8 cellular contexts compared by ENCODE assay signal in genomic region chr19:53132231-53132991, GRCh38. TPM values are rescaled to one million over a fixed set of nuclear protein-coding genes. Genes with fewer than 3 reads are reported as not detected.
A peak's percentile ranks its signal among the peaks of the same experiment; 100 is the strongest.
DNase-seq lines count a peak whose midpoint lies in the region; ATAC-seq and TF ChIP-seq lines count a peak whose summit lies in the region.

ZNF415 (minus strand) TSS chr19:53132910; CDS start chr19:53122676, 10,234 bp downstream.

- peak within 1 kb of the TSS; percentile 99 for H2AFZ ChIP-seq in H9 (ENCODE audit: low read length)

- H3K79me1 ChIP-seq in H9 (ENCODE audit: insufficient read depth, low read depth, low read length, poor library complexity, severe bottlenecking) = no peaks in the 10 kb centered on the region

- peak within 1 kb of the TSS; percentile 79 for H3K4me2 ChIP-seq in H9 (ENCODE audit: insufficient read depth, insufficient read length, low read length)

- H2BK120ac ChIP-seq in H9 (ENCODE audit: low read depth, low read length, poor library complexity, severe bottlenecking) = no peak within 1 kb of the TSS

- no peak within 1 kb of the TSS for H3K27ac ChIP-seq in H9 (ENCODE audit: insufficient read length, low read depth, low read length)
- no peak within 1 kb of the TSS for H3K27ac ChIP-seq in brain microvascular endothelial cell
- H3K27ac ChIP-seq in iPS DF 6.9 (ENCODE audit: low read length) = no peak within 1 kb of the TSS
- H3K27ac ChIP-seq in psoas muscle = peak within 1 kb of the TSS; percentile 88
- peak within 1 kb of the TSS; percentile 48 for H3K27ac ChIP-seq in vagina

- no peak within 1 kb of the TSS for H2BK12ac ChIP-seq in H9 (ENCODE audit: insufficient read length, low read depth, low read length)

- no peaks in the 10 kb centered on the region for H3K9me3 ChIP-seq in H9 (ENCODE audit: control insufficient read depth, low read depth, low read length)
- H3K9me3 ChIP-seq in iPS DF 6.9 (ENCODE audit: control insufficient read depth, insufficient read depth, low read length) = no peaks in the 10 kb centered on the region
- H3K9me3 ChIP-seq in psoas muscle = no peaks in the 10 kb centered on the region
- H3K9me3 ChIP-seq in vagina = no peaks in the 10 kb centered on the region

- H3K27me3 ChIP-seq in H9 (ENCODE audit: insufficient read depth, low read length) (no peaks in the 10 kb centered on the region), brain microvascular endothelial cell (replicated peaks) (no peaks in the 10 kb centered on the region), iPS DF 6.9 (ENCODE audit: control insufficient read depth, insufficient read depth, low read length) (no peaks in the 10 kb centered on the region; the same call in 1 of the 2 replicates), psoas muscle (ENCODE audit: insufficient read depth in 3 of 3, low read length in 2 of 3) (no peaks in the 10 kb centered on the region), vagina (no peaks in the 10 kb centered on the region)

- no peak within 1 kb of the TSS for H2BK15ac ChIP-seq in H9 (ENCODE audit: low read depth, low read length)

- peaks cover 4 to 17% (median 5%) of the 10 kb centered on the region in 3 experiments; a peak in 6 of 7 replicates for H3K36me3 Mint-ChIP-seq in H9 (ENCODE audit: insufficient read depth in 1 of 3, low read depth in 3 of 3)

- intact Hi-C loops in psoas muscle (cut with DNase I) (loop anchor here in 1 of 2 donors (2.0 kb wide), 1 partner anchor 26 kb away; the partner anchor contains the start of gene ZNF347), vagina (cut with DNase I) (no loop called here)

- no peak within 1 kb of the TSS for H3K18ac ChIP-seq in H9 (ENCODE audit: insufficient read length, low read depth, low read length)

- H3T11ph ChIP-seq in H9 (ENCODE audit: low read length) = no peak within 1 kb of the TSS

- no peak within 1 kb of the TSS for H3K4ac ChIP-seq in H9 (ENCODE audit: low read depth, low read length)

- peaks cover 11% of the 10 kb centered on the region for H3K23me2 ChIP-seq in H9 (ENCODE audit: insufficient read length, low read depth, low read length, poor library complexity, severe bottlenecking)

- peak within 1 kb of the TSS; percentile 34 for H3K9ac ChIP-seq in H9 (ENCODE audit: extremely low read depth, insufficient read length, low read length)

- no peak within 1 kb of the TSS for H4K91ac ChIP-seq in H9 (ENCODE audit: insufficient read length, low read depth, low read length)

- no peak within 1 kb of the TSS for H2BK20ac ChIP-seq in H9 (ENCODE audit: low read depth, low read length, poor library complexity, severe bottlenecking)

- H4K20me1 ChIP-seq in H9 (ENCODE audit: control insufficient read depth, insufficient read depth, insufficient read length) = no peaks in the 10 kb centered on the region

- TF ChIP-seq POLR2A in vagina (IDR thresholded peaks at IDR 0.05) = no peak

- peak within 1 kb of the TSS; percentile 80 to 85 for H3K4me3 Mint-ChIP-seq in H9

- in situ Hi-C loops in brain microvascular endothelial cell (cut with HindIII; ENCODE audit: low pct_ligation_motif_present, low sequenced_read_pairs) = no loop called here

- H2AK5ac ChIP-seq in H9 (ENCODE audit: insufficient read length, low read length) = no peak within 1 kb of the TSS

- H3K9me3 Mint-ChIP-seq in H9 = peaks cover 4% of the 10 kb centered on the region in 2 experiments; a peak in 3 of 5 replicates

- peak within 1 kb of the TSS in 1 of 3 experiments; percentile 89; a peak in 2 of 7 replicates for H3K27ac Mint-ChIP-seq in H9

- H3K79me2 ChIP-seq in H9 (ENCODE audit: insufficient read depth, low read length) = no peaks in the 10 kb centered on the region

- no CpG with 5 or more reads among the region's 51 CpGs for WGBS in H9 (ENCODE audit: extremely low coverage, insufficient read length, low lambda C conversion rate)
- WGBS in iPS DF 6.9 (ENCODE audit: insufficient coverage, insufficient read length) = no CpG with 5 or more reads among the region's 51 CpGs
- WGBS in psoas muscle, 3 donors = 0 to 1% (median 1%) methylated on average over 50 to 51 of the region's 51 CpGs

- no peak within 1 kb of the TSS; the same call in 1 of the 2 replicates for H3K14ac ChIP-seq in H9 (ENCODE audit: insufficient read depth, low read length)

- DNase-seq in H9 = peak; percentile 88
- peak; percentile 64 for DNase-seq in SK-N-DZ (ENCODE audit: low spot score)
- peak; percentile 74 for DNase-seq in brain microvascular endothelial cell
- DNase-seq in iPS DF 6.9 (ENCODE audit: low read depth, low spot score) = peak; percentile 45
- peak; percentile 87 to 89 for DNase-seq in psoas muscle
- no peak for DNase-seq in vagina (ENCODE audit: extremely low spot score in 2 of 2)
- no peak for DNase-seq in NCI-H1436 (lab: John Stamatoyannopoulos, UW)

- peaks cover 6% of the 10 kb centered on the region; the same call in 1 of the 2 replicates for H3K4me1 ChIP-seq in H9 (ENCODE audit: insufficient read depth, low read length)
- H3K4me1 ChIP-seq in iPS DF 6.9 (ENCODE audit: control insufficient read depth, insufficient read depth, low read length) = peaks cover 2% of the 10 kb centered on the region; the same call in 1 of the 2 replicates
- peaks cover 5% of the 10 kb centered on the region for H3K4me1 ChIP-seq in psoas muscle
- H3K4me1 ChIP-seq in vagina = peaks cover 24% of the 10 kb centered on the region

- no peak within 1 kb of the TSS for H3K56ac ChIP-seq in H9 (ENCODE audit: insufficient read length, low read depth, low read length)

- ATAC-seq in psoas muscle (peak; percentile 81 to 94 (median 90)), HG03469 (IDR thresholded peaks at IDR 0.05; ENCODE audit: unreplicated experiment) (no peak)

- H3K23ac ChIP-seq in H9 (ENCODE audit: insufficient read length, low read depth, low read length) = no peak within 1 kb of the TSS

- H2BK5ac ChIP-seq in H9 (ENCODE audit: insufficient read length, low read length) = no peak within 1 kb of the TSS

- H3K36me3 ChIP-seq in brain microvascular endothelial cell (replicated peaks) (no peaks in the 10 kb centered on the region), iPS DF 6.9 (ENCODE audit: control insufficient read depth, insufficient read depth, low read length) (no peaks in the 10 kb centered on the region), psoas muscle (ENCODE audit: insufficient read depth in 1 of 2, low read depth in 1 of 2) (peaks cover 0 to 3% of the 10 kb centered on the region in 2 donors), vagina (no peaks in the 10 kb centered on the region)

- peaks cover 17 to 20% of the 10 kb centered on the region in 2 experiments for H3K4me1 Mint-ChIP-seq in H9

- H3K4me3 ChIP-seq in brain microvascular endothelial cell (ENCODE audit: low read depth, low read length) (peak within 1 kb of the TSS; percentile 52), iPS DF 6.9 (ENCODE audit: low read length) (peak within 1 kb of the TSS; percentile 61; the same call in 1 of the 2 replicates), psoas muscle (peak within 1 kb of the TSS; percentile 78), vagina (peak within 1 kb of the TSS; percentile 46 to 67)

- no peak within 1 kb of the TSS for H4K5ac ChIP-seq in H9 (ENCODE audit: insufficient read length, low read depth, low read length)

- no peak for TF ChIP-seq CTCF in H9 (conservative IDR thresholded peaks at IDR 0.05)
- TF ChIP-seq CTCF in brain microvascular endothelial cell (IDR thresholded peaks at IDR 0.05; ENCODE audit: low read depth, low read length, missing control alignments) = no peak
- no peak for TF ChIP-seq CTCF in psoas muscle (IDR thresholded peaks at IDR 0.05)
- TF ChIP-seq CTCF in vagina (IDR thresholded peaks at IDR 0.05) = no peak

- H3K27me3 Mint-ChIP-seq in H9 (ENCODE audit: low read depth) = peaks cover 14% of the 10 kb centered on the region

- H4K8ac ChIP-seq in H9 (replicated peaks; ENCODE audit: insufficient read length, low read depth, low read length) = no peak within 1 kb of the TSS

RNA-seq across cellular contexts. Expression of gene ZNF415, which starts in this region (rescaled TPM):
- 10.3 and 12.3 TPM in 2 replicates for total RNA-seq in H9 (2021)
- 4.6 and 6.0 TPM in 2 replicates for polyA plus RNA-seq in SK-N-DZ (2014; cell fraction: cytosol; rRNA removed)
- 4.7 and 8.6 TPM in 2 replicates for polyA plus RNA-seq in SK-N-DZ (2014; cell fraction: nucleus; rRNA removed)
- 1 to 10 TPM; 3.9 to 9.2 (median 6.3) TPM for total RNA-seq in psoas muscle
- polyA plus RNA-seq in psoas muscle = 1 to 10 TPM; 3.9 to 7.8 (median 7.7) TPM
- 6.6 TPM for total RNA-seq in vagina

Comparison
In these comparisons a context has a peak if more than half of its experiments do, and no peak if none do; other contexts are left out.
1. DNase-seq: peak in H9 (single experiment), SK-N-DZ (single experiment), brain microvascular endothelial cell (single experiment), iPS DF 6.9 (single experiment) and psoas muscle (2 of 2); none in vagina (0 of 2) and NCI-H1436 (single experiment).
2. H3K27ac ChIP-seq: peak in psoas muscle (single experiment) and vagina (single experiment); none in H9 (single experiment), brain microvascular endothelial cell (single experiment) and iPS DF 6.9 (single experiment).
3. Peak in every context shown above with its lines, with median percentiles within 50 percentile points of each other: H3K4me3 ChIP-seq.